ENCODE assay signal across 8 cellular contexts in the genomic region with DNA sequence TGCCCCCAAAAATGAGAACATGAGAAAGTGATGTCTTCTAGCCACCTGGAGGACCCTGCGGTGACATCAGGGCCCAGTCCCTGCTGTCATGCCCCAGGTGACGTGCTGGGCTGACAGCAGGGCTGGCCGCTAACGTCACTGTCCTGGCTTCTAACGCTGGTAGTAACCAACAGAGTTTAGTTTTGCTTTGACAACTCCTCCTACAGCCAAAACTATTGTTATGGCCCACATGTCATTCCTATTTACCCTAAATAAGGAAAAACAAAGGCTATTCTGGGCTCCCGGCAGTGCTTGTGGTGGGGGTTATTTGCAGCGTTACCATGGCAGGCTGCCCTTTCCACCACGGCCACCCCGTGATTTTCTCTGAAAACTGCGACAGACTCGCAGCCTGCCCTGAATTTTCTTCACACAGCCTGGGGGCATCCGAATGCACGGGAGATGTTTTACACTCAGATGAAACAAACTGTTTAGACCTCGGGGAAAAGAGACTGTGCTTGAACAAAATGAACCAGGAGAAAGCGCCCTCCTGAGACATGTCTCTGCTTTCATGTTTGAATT.
DNase-seq lines count a peak whose midpoint lies in the region; ATAC-seq and TF ChIP-seq lines count a peak whose summit lies in the region.

No MANE protein-coding gene starts in this region.

- H3K79me2 ChIP-seq in fibroblast of lung (ENCODE audit: control insufficient read depth, insufficient read depth, low read length): no peaks in the 10 kb centered on the region

- no peaks in the 10 kb centered on the region for H3K9me3 Mint-ChIP-seq in T-cell

- no peak overlapping the region for H3K23ac ChIP-seq in neuronal stem cell (ENCODE audit: low read depth, low read length, poor library complexity)

- peak overlapping the region; percentile 74 to 96 (median 84) for H3K4me3 Mint-ChIP-seq in T-cell

- no peak overlapping the region for H3K4ac ChIP-seq in neuronal stem cell (ENCODE audit: low read length)

- H3K27ac ChIP-seq in fibroblast of lung (ENCODE audit: insufficient read depth, low read length): no peak overlapping the region
- no peak overlapping the region for H3K27ac ChIP-seq in neuronal stem cell (replicated peaks; ENCODE audit: low read length)

- H3K27ac Mint-ChIP-seq in T-cell: peak overlapping the region; percentile 81 to 91

- H2BK15ac ChIP-seq in neuronal stem cell (ENCODE audit: low read length): no peak overlapping the region

- no peak overlapping the region for H3K18ac ChIP-seq in neuronal stem cell (ENCODE audit: low read length)

- ATAC-seq in HG02588 (IDR thresholded peaks at IDR 0.05; ENCODE audit: unreplicated experiment): peak; percentile 17
- ATAC-seq in T-cell (replicated peaks in 1 of 4): peak in 1 of 4 experiments; percentile 54

- H3K36me3 ChIP-seq in fibroblast of lung (ENCODE audit: control insufficient read depth, insufficient read depth, low read length) (no peaks in the 10 kb centered on the region), neuronal stem cell (replicated peaks in 1 of 2; ENCODE audit: control insufficient read depth in 2 of 2, insufficient read depth in 2 of 2, low read length in 2 of 2) (no peaks in the 10 kb centered on the region)

- H3K36me3 Mint-ChIP-seq in T-cell: peaks cover 4% of the 10 kb centered on the region

- H3K27me3 ChIP-seq in fibroblast of lung (ENCODE audit: control insufficient read depth, insufficient read depth, low read length) (peaks cover 9% of the 10 kb centered on the region), neuronal stem cell (ENCODE audit: control insufficient read depth in 3 of 3, insufficient read depth in 3 of 3, low read depth in 1 of 3, low read length in 3 of 3) (peaks cover 2 to 47% (median 25%) of the 10 kb centered on the region in 3 experiments)

- H4K20me1 ChIP-seq in fibroblast of lung (ENCODE audit: control insufficient read depth, extremely low read depth, insufficient read depth, low read length): no peaks in the 10 kb centered on the region

- no peaks in the 10 kb centered on the region for H3K79me1 ChIP-seq in neuronal stem cell (ENCODE audit: low read depth, low read length)

- no peaks in the 10 kb centered on the region for H3K9me3 ChIP-seq in fibroblast of lung (ENCODE audit: control insufficient read depth, insufficient read depth, low read depth, low read length)
- no peaks in the 10 kb centered on the region for H3K9me3 ChIP-seq in neuronal stem cell (replicated peaks in 1 of 2; ENCODE audit: control insufficient read depth in 2 of 2, insufficient read depth in 1 of 2, low read depth in 1 of 2, low read length in 2 of 2)

- H3K4me2 ChIP-seq in fibroblast of lung (ENCODE audit: extremely low read depth, insufficient read depth, low read length) (peak overlapping the region; percentile 59), neuronal stem cell (ENCODE audit: insufficient read depth, low read length, poor library complexity, severe bottlenecking) (peak overlapping the region; percentile 62)

- no CpG with 5 or more reads among the region's 15 CpGs for WGBS in neuronal stem cell (ENCODE audit: extremely low coverage in 2 of 2, insufficient read length in 2 of 2, insufficient replicate concordance in 1 of 2), 2 donors

- no peak overlapping the region for H4K8ac ChIP-seq in neuronal stem cell (ENCODE audit: low read depth, low read length)

- H3K27me3 Mint-ChIP-seq in T-cell: no peaks in the 10 kb centered on the region

- CTCF ChIA-PET in T-cell (lab: Charles Lee): no interaction called here

- H2AK5ac ChIP-seq in neuronal stem cell (ENCODE audit: low read depth, low read length): no peak overlapping the region

- TF ChIP-seq CTCF in fibroblast of lung (conservative IDR thresholded peaks at IDR 0.05 in 1 of 2, IDR thresholded peaks at IDR 0.05 in 1 of 2; ENCODE audit: low read depth in 1 of 2, low read length in 2 of 2): no peak

- H2AFZ ChIP-seq in fibroblast of lung (ENCODE audit: low read length): peak overlapping the region; percentile 37
- H2AFZ ChIP-seq in neuronal stem cell (ENCODE audit: low read length): peak overlapping the region; percentile 77

- DNase-seq in G401 (ENCODE audit: low spot score): peak; percentile 70
- DNase-seq in T-cell: peak in 19 of 34 experiments; percentile 17 to 62 (median 34)
- DNase-seq in fibroblast of lung (ENCODE audit: low read depth in 2 of 2): peak; percentile 23 to 39
- DNase-seq in neuronal stem cell (ENCODE audit: low spot score): peak; percentile 24
- no peak for DNase-seq in H4 (ENCODE audit: low spot score)
- DNase-seq in activated CD8-positive, alpha-beta memory T cell treated with anti-CD3 and anti-CD28 coated beads, Interleukin-2, amount 50 U/mL, for 48 hours: no peak
- DNase-seq in SK-N-DZ (ENCODE audit: low spot score): no peak

- peak overlapping the region; percentile 33 to 51 (median 40) for H3K4me3 ChIP-seq in fibroblast of lung (replicated peaks in 1 of 4; ENCODE audit: control extremely low read depth in 1 of 4, insufficient read depth in 1 of 4, low read depth in 3 of 4, low read length in 4 of 4)
- peak overlapping the region in 1 of 2 donors; percentile 30 for H3K4me3 ChIP-seq in neuronal stem cell (ENCODE audit: low read length in 2 of 2)

- POLR2A ChIA-PET in T-cell (lab: Charles Lee): interaction anchor here in 1 of 2 donors (1.1 kb wide), 1 partner anchor 44 kb away, joined by 3 read pairs; no protein-coding TSS in a partner anchor

- peaks cover 73 to 87% (median 79%) of the 10 kb centered on the region in 3 donors for H3K4me1 Mint-ChIP-seq in T-cell

- no peak overlapping the region for H2BK120ac ChIP-seq in neuronal stem cell (ENCODE audit: low read depth, low read length)

- in situ Hi-C loops in G401 (cut with HindIII; ENCODE audit: low sequenced_read_pairs): no loop called here

- H2BK12ac ChIP-seq in neuronal stem cell (ENCODE audit: low read length): no peak overlapping the region

- H3K14ac ChIP-seq in neuronal stem cell (ENCODE audit: low read length): no peak overlapping the region

- H4K91ac ChIP-seq in neuronal stem cell (ENCODE audit: low read depth, low read length, poor library complexity): no peak overlapping the region

- H3K9ac ChIP-seq in fibroblast of lung (ENCODE audit: insufficient read depth, low read length) (no peak overlapping the region), neuronal stem cell (ENCODE audit: low read depth, low read length, poor library complexity) (no peak overlapping the region)

- peaks cover 2% of the 10 kb centered on the region for H3K4me1 ChIP-seq in fibroblast of lung (ENCODE audit: control insufficient read depth, extremely low read depth, insufficient read depth, low read length)
- H3K4me1 ChIP-seq in neuronal stem cell (ENCODE audit: control insufficient read depth in 2 of 2, insufficient read depth in 1 of 2, low read depth in 1 of 2, low read length in 2 of 2): peaks cover 15% of the 10 kb centered on the region in 2 donors

- H2BK5ac ChIP-seq in neuronal stem cell (ENCODE audit: low read length): no peak overlapping the region

Comparison
In these comparisons a context has a peak if more than half of its experiments do, and no peak if none do; other contexts are left out.
1. DNase-seq: peak in G401 (single experiment), T-cell (19 of 34), fibroblast of lung (2 of 2) and neuronal stem cell (single experiment); none in H4 (single experiment), activated CD8-positive, alpha-beta memory T cell treated with anti-CD3 and anti-CD28 coated beads, Interleukin-2, amount 50 U/mL, for 48 hours (single experiment) and SK-N-DZ (single experiment).